Comparison of ENCODE assay signal across 17 cellular contexts in the genomic region with DNA sequence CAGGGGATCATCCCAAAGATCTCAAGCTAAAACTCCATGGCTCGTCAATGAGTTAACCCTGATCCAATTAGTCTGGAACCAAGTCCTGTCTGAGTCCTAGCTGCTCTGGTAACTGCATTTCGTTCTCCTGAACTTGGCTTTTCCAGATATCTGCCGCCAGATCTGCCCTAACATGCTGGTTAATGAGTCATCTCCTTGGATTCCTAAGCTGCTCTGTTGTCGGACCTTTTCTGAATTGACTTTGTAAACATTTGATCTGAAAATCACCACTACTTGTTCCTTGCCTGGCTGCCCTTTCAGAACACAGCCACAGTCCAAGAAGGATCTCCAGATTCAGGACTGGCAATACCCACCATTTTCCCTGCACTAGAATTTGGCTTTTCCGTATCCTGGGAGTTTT.
DNase-seq lines count a peak whose midpoint lies in the region; ATAC-seq and TF ChIP-seq lines count a peak whose summit lies in the region.
"Had no signal": no experiment of that assay in that cellular context is flagged by ENCODE, and none has a peak within 500 bp of the region (broad histone marks: within the 10 kb centered on the region; RNA-seq: fewer than 3 reads in every experiment).

No MANE protein-coding gene starts in this region.

- H4K20me1 ChIP-seq in mammary epithelial cell (ENCODE audit: insufficient read depth, low read length), result no peaks in the 10 kb centered on the region

- no peaks in the 10 kb centered on the region for H3K79me2 ChIP-seq in mammary epithelial cell (ENCODE audit: insufficient read depth, low read length)

- no peak overlapping the region for H3K4me3 Mint-ChIP-seq in CD8-positive, alpha-beta T cell
- H3K4me3 Mint-ChIP-seq: endodermal cell had no signal

- H3K4me2 ChIP-seq in mammary epithelial cell (ENCODE audit: insufficient read depth, low read depth, low read length), result peak overlapping the region; percentile 71

- H3K27me3 ChIP-seq in mammary epithelial cell (ENCODE audit: insufficient read depth, low read length) (no peaks in the 10 kb centered on the region), left lung (no peaks in the 10 kb centered on the region)
- H3K27me3 ChIP-seq in CD8-positive, alpha-beta T cell (ENCODE audit: insufficient read depth, low read length), result no peaks in the 10 kb centered on the region
- H3K27me3 ChIP-seq: ovary, tibial artery had no signal

- 3% methylated on average over 4 of the region's 5 CpGs for WGBS in mammary epithelial cell (ENCODE audit: low coverage, missing lambda C conversion rate)

- in situ Hi-C loops in mammary epithelial cell (cut with MboI; ENCODE audit: low sequenced_read_pairs in 2 of 2), result no loop called here

- H3K4me1 ChIP-seq in mammary epithelial cell (ENCODE audit: insufficient read depth, low read length), result peaks cover 36% of the 10 kb centered on the region
- no peaks in the 10 kb centered on the region for H3K4me1 ChIP-seq in left lung
- H3K4me1 ChIP-seq in CD8-positive, alpha-beta T cell (ENCODE audit: insufficient read depth, low read length), result no peaks in the 10 kb centered on the region
- H3K4me1 ChIP-seq: left ventricle myocardium inferior had no signal

- H3K9ac ChIP-seq in mammary epithelial cell (ENCODE audit: insufficient read depth, low read length), result peak overlapping the region; percentile 30

- H3K36me3 Mint-ChIP-seq in CD8-positive, alpha-beta T cell, result no peaks in the 10 kb centered on the region

- ATAC-seq in left lung, result peak; percentile 85
- no peak for ATAC-seq in GM18909 (IDR thresholded peaks at IDR 0.05; ENCODE audit: poor library complexity, unreplicated experiment)
- no peak for ATAC-seq in CD8-positive, alpha-beta T cell
- ATAC-seq: HepG2 had no signal

- intact Hi-C loops in mammary epithelial cell (cut with micrococcal nuclease) (loop anchor here (5.0 kb wide), 1 partner anchor 112 kb away; no protein-coding TSS in a partner anchor), left lung (cut with DNase I) (no loop called here)
- intact Hi-C loops in CD8-positive, alpha-beta T cell (cut with DNase I, micrococcal nuclease), result no loop called here

- TF ChIP-seq CTCF in AG09319 (IDR thresholded peaks at IDR 0.05; ENCODE audit: low read depth, low read length) (no peak), mammary epithelial cell (conservative IDR thresholded peaks at IDR 0.05 in 1 of 2, IDR thresholded peaks at IDR 0.05 in 1 of 2; ENCODE audit: extremely low read depth in 1 of 2, insufficient read depth in 1 of 2, low read depth in 1 of 2, low read length in 2 of 2) (no peak), left lung (IDR thresholded peaks at IDR 0.05) (no peak)
- no peak for TF ChIP-seq CTCF in CD8-positive, alpha-beta T cell (IDR thresholded peaks at IDR 0.05)

- no peaks in the 10 kb centered on the region for H3K9me3 ChIP-seq in mammary epithelial cell (replicated peaks; ENCODE audit: insufficient read depth, low read length)
- H3K9me3 ChIP-seq in left lung, result no peaks in the 10 kb centered on the region
- H3K9me3 ChIP-seq in CD8-positive, alpha-beta T cell (ENCODE audit: low read length), result no peaks in the 10 kb centered on the region
- H3K9me3 ChIP-seq: left ventricle myocardium inferior, ovary, tibial artery had no signal

- no TSS peak for BruUV-seq in mammary epithelial cell (replicated peaks; lab: Mats Ljungman, UMichigan)

- DNase-seq in AG09319 (ENCODE audit: extremely low read depth, low read depth) (peak; percentile 8), LoVo (ENCODE audit: low spot score) (peak; percentile 52), mammary epithelial cell (peak; percentile 86), left lung (no peak), caudate nucleus (lab: John Stamatoyannopoulos, UW) (no peak), pons (ENCODE audit: low spot score) (no peak)
- DNase-seq in CD8-positive, alpha-beta T cell, result no peak
- DNase-seq: activated CD4-positive, alpha-beta T cell treated with anti-CD3 and anti-CD28 coated beads for 48 hours; activated naive CD4-positive, alpha-beta T cell treated with Interleukin-2 at 50 U/mL for 16 hours; endodermal cell; left ventricle myocardium inferior; ovary; SHP77; tibial artery had no signal

- H3K4me3 ChIP-seq in mammary epithelial cell (replicated peaks in 1 of 3; ENCODE audit: insufficient read depth in 1 of 3, low read depth in 2 of 3, low read length in 3 of 3), result no peak overlapping the region
- no peak overlapping the region for H3K4me3 ChIP-seq in left lung
- no peak overlapping the region for H3K4me3 ChIP-seq in CD8-positive, alpha-beta T cell (ENCODE audit: low read depth, low read length)
- H3K4me3 ChIP-seq: left ventricle myocardium inferior, ovary, tibial artery had no signal

- POLR2A ChIA-PET in CD8-positive, alpha-beta T cell (lab: Charles Lee), result no interaction called here

- H3K4me1 Mint-ChIP-seq in CD8-positive, alpha-beta T cell (ENCODE audit: low read depth), result no peaks in the 10 kb centered on the region

- CTCF ChIA-PET in mammary epithelial cell (lab: Charles Lee; ENCODE audit: low non-redundant PET), result no interaction called here
- CTCF ChIA-PET in CD8-positive, alpha-beta T cell (lab: Charles Lee), result no interaction called here

- H3K36me3 ChIP-seq in mammary epithelial cell (ENCODE audit: insufficient read depth, low read length) (no peaks in the 10 kb centered on the region), left lung (no peaks in the 10 kb centered on the region)
- H3K36me3 ChIP-seq in CD8-positive, alpha-beta T cell (ENCODE audit: insufficient read depth, low read length), result no peaks in the 10 kb centered on the region
- H3K36me3 ChIP-seq: left ventricle myocardium inferior, ovary, tibial artery had no signal

- H3K27me3 Mint-ChIP-seq in CD8-positive, alpha-beta T cell (ENCODE audit: low read depth), result no peaks in the 10 kb centered on the region

- dilution Hi-C loops in mammary epithelial cell (cut with HindIII; ENCODE audit: low sequenced_read_pairs), result no loop called here

- peak overlapping the region; percentile 81 for H2AFZ ChIP-seq in mammary epithelial cell (ENCODE audit: low read depth, low read length)

- H3K27ac ChIP-seq in mammary epithelial cell (ENCODE audit: insufficient read depth, low read depth, low read length) (peak overlapping the region; percentile 58), left lung (no peak overlapping the region), caudate nucleus (ENCODE audit: low read depth, low read length) (no peak overlapping the region)
- no peak overlapping the region for H3K27ac ChIP-seq in CD8-positive, alpha-beta T cell (ENCODE audit: low read depth, low read length)
- H3K27ac ChIP-seq: C4-2B, left ventricle myocardium inferior, ovary, tibial artery had no signal

- H3K27ac Mint-ChIP-seq in CD8-positive, alpha-beta T cell, result no peak overlapping the region
- H3K27ac Mint-ChIP-seq: endodermal cell had no signal

- H3K9me3 Mint-ChIP-seq in CD8-positive, alpha-beta T cell, result no peaks in the 10 kb centered on the region
- H3K9me3 Mint-ChIP-seq: endodermal cell had no signal

Comparison
In these comparisons a context has a peak if more than half of its experiments do, and no peak if none do; other contexts are left out.
1. DNase-seq: peak in AG09319 (single experiment), LoVo (single experiment) and mammary epithelial cell (single experiment); none in left lung (0 of 2), caudate nucleus (0 of 61), pons (single experiment) and CD8-positive, alpha-beta T cell (0 of 7).